1 cellular context compared by ENCODE assay signal in genomic region chr9:3028535-3028934, GRCh38.
TF ChIP-seq lines count a peak whose summit lies in the region.

No MANE protein-coding gene starts in this region.

TF ChIP-seq in HEK293, 187 proteins besides CTCF, POLR2A, EP300 and RAD21 (continued from another document and continues in another):
- TF ChIP-seq TCF7L2 (IDR thresholded peaks at IDR 0.05; ENCODE audit: borderline replicate concordance, low read depth, low read length) = no peak
- TF ChIP-seq REST (tag by site-specific recombination; IDR thresholded peaks at IDR 0.05) = no peak
- TF ChIP-seq ZNF626 (tag by site-specific recombination; IDR thresholded peaks at IDR 0.05) = no peak; the same call in 1 of the 2 replicates
- TF ChIP-seq, protein P1, sequence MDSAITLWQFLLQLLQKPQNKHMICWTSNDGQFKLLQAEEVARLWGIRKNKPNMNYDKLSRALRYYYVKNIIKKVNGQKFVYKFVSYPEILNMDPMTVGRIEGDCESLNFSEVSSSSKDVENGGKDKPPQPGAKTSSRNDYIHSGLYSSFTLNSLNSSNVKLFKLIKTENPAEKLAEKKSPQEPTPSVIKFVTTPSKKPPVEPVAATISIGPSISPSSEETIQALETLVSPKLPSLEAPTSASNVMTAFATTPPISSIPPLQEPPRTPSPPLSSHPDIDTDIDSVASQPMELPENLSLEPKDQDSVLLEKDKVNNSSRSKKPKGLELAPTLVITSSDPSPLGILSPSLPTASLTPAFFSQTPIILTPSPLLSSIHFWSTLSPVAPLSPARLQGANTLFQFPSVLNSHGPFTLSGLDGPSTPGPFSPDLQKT (IDR thresholded peaks at IDR 0.05; ENCODE audit: borderline replicate concordance, low read depth, low read length) = no peak
- peak; percentile 28; the same call in 1 of the 2 replicates for TF ChIP-seq PATZ1 (tag by site-specific recombination; IDR thresholded peaks at IDR 0.05)
- TF ChIP-seq SALL2 (tag by site-specific recombination; IDR thresholded peaks at IDR 0.05; ENCODE audit: borderline replicate concordance) = no peak
- peak; percentile 67 for TF ChIP-seq SP7 (tag by site-specific recombination; IDR thresholded peaks at IDR 0.05)
- no peak for TF ChIP-seq ZNF169 (tag by site-specific recombination; IDR thresholded peaks at IDR 0.05)
- TF ChIP-seq YY2 (tag by site-specific recombination; IDR thresholded peaks at IDR 0.05) = no peak
- peak; percentile 46; the same call in 1 of the 2 replicates for TF ChIP-seq HOXD13 (CRISPR knock-in tag; IDR thresholded peaks at IDR 0.05; ENCODE audit: borderline replicate concordance)
- no peak for TF ChIP-seq SP2 (tag by site-specific recombination; IDR thresholded peaks at IDR 0.05)
- TF ChIP-seq ZNF433 (tag by site-specific recombination; IDR thresholded peaks at IDR 0.05; ENCODE audit: low read depth) = no peak
- no peak for TF ChIP-seq ZNF610 (tag by site-specific recombination; IDR thresholded peaks at IDR 0.05; ENCODE audit: borderline replicate concordance)
- TF ChIP-seq ZNF518A (tag by site-specific recombination; conservative IDR thresholded peaks at IDR 0.05; ENCODE audit: low read depth) = no peak
- no peak for TF ChIP-seq ZNF548 (tag by site-specific recombination; IDR thresholded peaks at IDR 0.05)
- TF ChIP-seq PRDM1 (tag by site-specific recombination; IDR thresholded peaks at IDR 0.05) = no peak
- no peak for TF ChIP-seq ZNF2 (tag by site-specific recombination; IDR thresholded peaks at IDR 0.05)
- TF ChIP-seq, protein P2, sequence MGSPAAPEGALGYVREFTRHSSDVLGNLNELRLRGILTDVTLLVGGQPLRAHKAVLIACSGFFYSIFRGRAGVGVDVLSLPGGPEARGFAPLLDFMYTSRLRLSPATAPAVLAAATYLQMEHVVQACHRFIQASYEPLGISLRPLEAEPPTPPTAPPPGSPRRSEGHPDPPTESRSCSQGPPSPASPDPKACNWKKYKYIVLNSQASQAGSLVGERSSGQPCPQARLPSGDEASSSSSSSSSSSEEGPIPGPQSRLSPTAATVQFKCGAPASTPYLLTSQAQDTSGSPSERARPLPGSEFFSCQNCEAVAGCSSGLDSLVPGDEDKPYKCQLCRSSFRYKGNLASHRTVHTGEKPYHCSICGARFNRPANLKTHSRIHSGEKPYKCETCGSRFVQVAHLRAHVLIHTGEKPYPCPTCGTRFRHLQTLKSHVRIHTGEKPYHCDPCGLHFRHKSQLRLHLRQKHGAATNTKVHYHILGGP (tag by site-specific recombination; IDR thresholded peaks at IDR 0.05) = peak; percentile 68; the same call in 1 of the 2 replicates
- TF ChIP-seq ZNF707 (tag by site-specific recombination; IDR thresholded peaks at IDR 0.05) = no peak
- TF ChIP-seq PRDM10 (tag by site-specific recombination; IDR thresholded peaks at IDR 0.05) = peak; percentile 39; the same call in 1 of the 2 replicates
- TF ChIP-seq ZNF670 (tag by site-specific recombination; IDR thresholded peaks at IDR 0.05; ENCODE audit: low read depth) = no peak
- peak; percentile 43; the same call in 1 of the 2 replicates for TF ChIP-seq MZF1 (tag by site-specific recombination; IDR thresholded peaks at IDR 0.05; ENCODE audit: borderline replicate concordance)
- no peak for TF ChIP-seq ZNF423 (tag by site-specific recombination; IDR thresholded peaks at IDR 0.05)
- TF ChIP-seq, protein P3, sequence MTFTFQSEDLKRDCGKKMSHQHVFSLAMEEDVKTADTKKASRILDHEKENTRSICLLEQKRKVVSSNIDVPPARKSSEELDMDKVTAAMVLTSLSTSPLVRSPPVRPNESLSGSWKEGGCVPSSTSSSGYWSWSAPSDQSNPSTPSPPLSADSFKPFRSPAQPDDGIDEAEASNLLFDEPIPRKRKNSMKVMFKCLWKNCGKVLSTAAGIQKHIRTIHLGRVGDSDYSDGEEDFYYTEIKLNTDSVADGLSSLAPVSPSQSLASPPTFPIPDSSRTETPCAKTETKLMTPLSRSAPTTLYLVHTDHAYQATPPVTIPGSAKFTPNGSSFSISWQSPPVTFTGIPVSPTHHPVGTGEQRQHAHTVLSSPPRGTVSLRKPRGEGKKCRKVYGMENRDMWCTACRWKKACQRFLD (tag by site-specific recombination; IDR thresholded peaks at IDR 0.05) = no peak
- no peak for TF ChIP-seq ZNF354C (tag by site-specific recombination; IDR thresholded peaks at IDR 0.05; ENCODE audit: borderline replicate concordance, low read depth)
- peak; percentile 55; the same call in 1 of the 2 replicates for TF ChIP-seq ZNF558 (tag by site-specific recombination; IDR thresholded peaks at IDR 0.05)
- no peak for TF ChIP-seq ZNF701 (tag by site-specific recombination; IDR thresholded peaks at IDR 0.05)
- TF ChIP-seq ZNF341 (tag by site-specific recombination; IDR thresholded peaks at IDR 0.05; ENCODE audit: low read depth) = no peak
- 0 out of 2 replicates have a peak, but pooled peaks have one; percentile 26 for TF ChIP-seq ZSCAN30 (tag by site-specific recombination; IDR thresholded peaks at IDR 0.05)
- TF ChIP-seq, protein P4, sequence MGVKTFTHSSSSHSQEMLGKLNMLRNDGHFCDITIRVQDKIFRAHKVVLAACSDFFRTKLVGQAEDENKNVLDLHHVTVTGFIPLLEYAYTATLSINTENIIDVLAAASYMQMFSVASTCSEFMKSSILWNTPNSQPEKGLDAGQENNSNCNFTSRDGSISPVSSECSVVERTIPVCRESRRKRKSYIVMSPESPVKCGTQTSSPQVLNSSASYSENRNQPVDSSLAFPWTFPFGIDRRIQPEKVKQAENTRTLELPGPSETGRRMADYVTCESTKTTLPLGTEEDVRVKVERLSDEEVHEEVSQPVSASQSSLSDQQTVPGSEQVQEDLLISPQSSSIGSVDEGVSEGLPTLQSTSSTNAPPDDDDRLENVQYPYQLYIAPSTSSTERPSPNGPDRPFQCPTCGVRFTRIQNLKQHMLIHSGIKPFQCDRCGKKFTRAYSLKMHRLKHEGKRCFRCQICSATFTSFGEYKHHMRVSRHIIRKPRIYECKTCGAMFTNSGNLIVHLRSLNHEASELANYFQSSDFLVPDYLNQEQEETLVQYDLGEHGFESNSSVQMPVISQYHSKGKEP (tag by site-specific recombination; IDR thresholded peaks at IDR 0.05) = no peak
- TF ChIP-seq ZNF138 (tag by site-specific recombination; IDR thresholded peaks at IDR 0.05; ENCODE audit: borderline replicate concordance) = no peak
- no peak for TF ChIP-seq ZNF830 (tag by site-specific recombination; IDR thresholded peaks at IDR 0.05; ENCODE audit: low read depth)
- TF ChIP-seq ZNF664 (tag by site-specific recombination; IDR thresholded peaks at IDR 0.05) = peak; percentile 64
- no peak for TF ChIP-seq ZNF274 (IDR thresholded peaks at IDR 0.05; ENCODE audit: low read length)
- TF ChIP-seq ZNF274 (tag by site-specific recombination; IDR thresholded peaks at IDR 0.05; ENCODE audit: borderline replicate concordance) = no peak
- no peak for TF ChIP-seq ZNF16 (tag by site-specific recombination; IDR thresholded peaks at IDR 0.05; ENCODE audit: low read depth)
- TF ChIP-seq ZNF10 (tag by site-specific recombination; IDR thresholded peaks at IDR 0.05) = peak; percentile 18; the same call in 1 of the 2 replicates
